In the genomic region with DNA sequence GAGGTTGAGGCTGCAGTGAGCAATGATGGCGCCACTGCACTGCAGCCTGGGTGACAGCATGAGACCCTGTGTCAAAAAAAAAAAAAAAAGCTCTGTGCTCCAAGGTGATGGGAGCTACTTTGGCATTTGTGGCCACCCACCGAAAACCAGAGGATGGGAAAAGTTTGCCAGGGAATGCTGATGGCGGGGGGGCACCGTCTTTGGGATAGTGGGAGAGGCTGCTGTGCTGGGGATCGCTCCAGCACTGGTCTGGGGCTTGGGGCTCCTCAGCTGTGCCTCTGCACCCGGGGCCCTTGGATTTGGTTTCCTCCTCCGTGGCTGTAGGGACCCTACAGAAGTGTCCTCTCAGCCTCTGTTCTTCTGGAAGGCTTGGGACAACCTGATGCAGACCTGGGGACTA, we compare ENCODE assay signal across 18 cellular contexts. TPM values are rescaled to one million over a fixed set of nuclear protein-coding genes. Genes with fewer than 3 reads are reported as not detected.
A peak's percentile ranks its signal among the peaks of the same experiment; 100 is the strongest.
DNase-seq lines count a peak whose midpoint lies in the region; ATAC-seq and TF ChIP-seq lines count a peak whose summit lies in the region.
"Had no signal": no experiment of that assay in that cellular context is flagged by ENCODE, and none has a peak within 500 bp of the region (broad histone marks: within the 10 kb centered on the region; RNA-seq: fewer than 3 reads in every experiment).

No MANE protein-coding gene starts in this region.

- no peak overlapping the region for H3K4me3 ChIP-seq in endodermal cell (ENCODE audit: low read length)
- no peak overlapping the region for H3K4me3 ChIP-seq in sigmoid colon
- H3K4me3 ChIP-seq: A549 had no signal

- WGBS in endodermal cell (ENCODE audit: insufficient coverage in 1 of 2, insufficient read length in 1 of 2), 2 experiments = 92 to 93% methylated on average over 3 to 7 of the region's 7 CpGs
- 79 to 84% methylated on average over 7 of the region's 7 CpGs for WGBS in sigmoid colon, 2 donors

- no peaks in the 10 kb centered on the region for H3K9me3 ChIP-seq in endodermal cell (ENCODE audit: control insufficient read depth, low read length)
- no peaks in the 10 kb centered on the region for H3K9me3 ChIP-seq in sigmoid colon
- H3K9me3 ChIP-seq: A549, Caco-2 had no signal

- H3K4me1 ChIP-seq in endodermal cell (ENCODE audit: control insufficient read depth, insufficient read depth, low read length) (no peaks in the 10 kb centered on the region), sigmoid colon (no peaks in the 10 kb centered on the region)
- H3K4me1 ChIP-seq: A549, Caco-2 had no signal

- intact Hi-C loops in CD14-positive monocyte (cut with micrococcal nuclease) (no loop called here), sigmoid colon (cut with DNase I) (no loop called here)

- H3K4me1 Mint-ChIP-seq in CD14-positive monocyte (peaks cover 2% of the 10 kb centered on the region), endodermal cell (no peaks in the 10 kb centered on the region), HFFc6 (ENCODE audit: low read depth) (peaks cover 8% of the 10 kb centered on the region)
- H3K4me1 Mint-ChIP-seq: CD8-positive, alpha-beta memory T cell had no signal

- H3K27ac ChIP-seq in endodermal cell (ENCODE audit: low read depth, low read length) (no peak overlapping the region), sigmoid colon (no peak overlapping the region)
- H3K27ac ChIP-seq: A549 had no signal

- H3K27me3 ChIP-seq in endodermal cell (ENCODE audit: control insufficient read depth, insufficient read depth, low read length, poor library complexity, severe bottlenecking) (no peaks in the 10 kb centered on the region), sigmoid colon (peaks cover 0 to 27% (median 13%) of the 10 kb centered on the region in 3 donors)

- H3K9ac ChIP-seq in endodermal cell (ENCODE audit: extremely low read depth, low read length, poor library complexity, severe bottlenecking) = no peak overlapping the region

- no peak for TF ChIP-seq EP300 in sigmoid colon (IDR thresholded peaks at IDR 0.05)

- no peaks in the 10 kb centered on the region for H3K9me3 Mint-ChIP-seq in CD14-positive monocyte
- no peaks in the 10 kb centered on the region for H3K9me3 Mint-ChIP-seq in endodermal cell
- no peaks in the 10 kb centered on the region for H3K9me3 Mint-ChIP-seq in HFFc6

- no peak for ATAC-seq in GM19452 (IDR thresholded peaks at IDR 0.05; ENCODE audit: unreplicated experiment)
- ATAC-seq: HCT116 had no signal

- H3K4me3 Mint-ChIP-seq in CD14-positive monocyte (no peak overlapping the region), endodermal cell (no peak overlapping the region), HFFc6 (no peak overlapping the region)
- H3K4me3 Mint-ChIP-seq: CD8-positive, alpha-beta memory T cell had no signal

- no peak for TF ChIP-seq CTCF in CD14-positive monocyte (IDR thresholded peaks at IDR 0.05)
- TF ChIP-seq CTCF in endodermal cell (conservative IDR thresholded peaks at IDR 0.05) = no peak
- TF ChIP-seq CTCF in sigmoid colon (IDR thresholded peaks at IDR 0.05) = no peak
- no peak for TF ChIP-seq CTCF in HFFc6 (IDR thresholded peaks at IDR 0.05)

- H3K36me3 Mint-ChIP-seq in CD14-positive monocyte (no peaks in the 10 kb centered on the region), endodermal cell (ENCODE audit: low read depth) (no peaks in the 10 kb centered on the region), HFFc6 (ENCODE audit: low read depth) (no peaks in the 10 kb centered on the region)

- H3K36me3 ChIP-seq in endodermal cell (ENCODE audit: control insufficient read depth, insufficient read depth, low read length) (no peaks in the 10 kb centered on the region), sigmoid colon (no peaks in the 10 kb centered on the region)

- H3K27me3 Mint-ChIP-seq in CD14-positive monocyte (ENCODE audit: low read depth in 3 of 3) (peaks cover 3 to 18% (median 6%) of the 10 kb centered on the region in 3 donors), endodermal cell (ENCODE audit: insufficient read depth) (no peaks in the 10 kb centered on the region), HFFc6 (ENCODE audit: insufficient read depth) (peaks cover 36% of the 10 kb centered on the region)

- TF ChIP-seq POLR2A in sigmoid colon (IDR thresholded peaks at IDR 0.05) = no peak

- peak; percentile 20 for DNase-seq in CD14-positive monocyte (ENCODE audit: low spot score)
- peak; percentile 12 for DNase-seq in D341Med (ENCODE audit: low spot score)
- peak; percentile 22 for DNase-seq in endodermal cell
- peak; percentile 34 for DNase-seq in sigmoid colon
- DNase-seq in AML-193 (lab: John Stamatoyannopoulos, UW) = no peak
- no peak for DNase-seq in HFFc6
- DNase-seq: DMS53, GF-D8, IMR-90 had no signal

- no peak overlapping the region for H3K27ac Mint-ChIP-seq in CD14-positive monocyte
- H3K27ac Mint-ChIP-seq in endodermal cell = no peak overlapping the region
- no peak overlapping the region for H3K27ac Mint-ChIP-seq in HFFc6
- H3K27ac Mint-ChIP-seq: CD8-positive, alpha-beta memory T cell had no signal

RNA-seq across cellular contexts. Expression of gene RAMP3, which starts 11.7 kb away (rescaled TPM):
- not detected for polyA plus RNA-seq in CD14-positive monocyte
- total RNA-seq in endodermal cell = not detected
- not detected for polyA plus RNA-seq in endodermal cell (2013, experiment 1 of 2)
- polyA plus RNA-seq in endodermal cell (2013, experiment 2 of 2) = not detected
- 10 to 100 TPM; 18.4 to 57.8 (median 33.7) TPM for total RNA-seq in sigmoid colon
- 10 to 100 TPM in 1 of 3 donors, 1 to 10 TPM in 2; 2.5 to 26.0 (median 4.8) TPM for polyA plus RNA-seq in sigmoid colon
- total RNA-seq in HFFc6 (2021; fragmentation: NEBNext Ultra II Directional; extraction: Animal tissue kit (Norgen Biotek cat#: 25700)) = not detected
- total RNA-seq: Caco-2; CD8-positive, alpha-beta memory T cell; H4; HT-29; IMR-90 had no signal
- polyA plus RNA-seq: A549; AG04450; BJ; CD8-positive, alpha-beta memory T cell; IMR-90 had no signal

RNA-seq across cellular contexts. Expression of gene TBRG4, which starts 34.4 kb away (rescaled TPM):
- polyA plus RNA-seq in CD14-positive monocyte = 10 to 100 TPM; 32.7 to 38.4 TPM
- total RNA-seq in endodermal cell = 10 to 100 TPM; 66.7 to 95.9 TPM
- 52.1 TPM for polyA plus RNA-seq in endodermal cell (2013, experiment 1 of 2)
- polyA plus RNA-seq in endodermal cell (2013, experiment 2 of 2) = 54.2 TPM
- 10 to 100 TPM; 40.3 to 57.1 (median 46.8) TPM for total RNA-seq in sigmoid colon
- 10 to 100 TPM; 31.8 to 80.1 (median 44.6) TPM for polyA plus RNA-seq in sigmoid colon
- 10 to 100 TPM; 53.8 to 68.1 (median 61.2) TPM for total RNA-seq in HFFc6 (2021; fragmentation: NEBNext Ultra II Directional; extraction: Animal tissue kit (Norgen Biotek cat#: 25700))

RNA-seq across cellular contexts. Expression of gene NACAD, which starts 57.1 kb away (rescaled TPM):
- polyA plus RNA-seq in CD14-positive monocyte (not detected), sigmoid colon (1 to 10 TPM in 1 of 3 donors, under 1 TPM in 2; 0.23 to 1.9 (median 0.60) TPM)
- total RNA-seq in endodermal cell (1 to 10 TPM; 5.8 to 6.7 TPM), sigmoid colon (1 to 10 TPM; 3.2 to 8.9 (median 4.9) TPM)
- polyA plus RNA-seq in endodermal cell (2013, experiment 1 of 2) = 25.0 TPM
- 21.5 TPM for polyA plus RNA-seq in endodermal cell (2013, experiment 2 of 2)
- 10 to 100 TPM in 2 of 6 experiments, 1 to 10 TPM in 4; 5.5 to 10.5 (median 9.6) TPM for total RNA-seq in HFFc6 (2021; fragmentation: NEBNext Ultra II Directional; extraction: Animal tissue kit (Norgen Biotek cat#: 25700))

Comparison
In these comparisons a context has a peak if more than half of its experiments do, and no peak if none do; other contexts are left out.
1. DNase-seq: peak in CD14-positive monocyte (single experiment), D341Med (single experiment), endodermal cell (single experiment) and sigmoid colon (single experiment); none in AML-193 (0 of 2) and HFFc6 (single experiment).
2. RNA of gene RAMP3, which starts 11.7 kb away (total RNA-seq): 18.4 to 57.8 TPM in sigmoid colon; not detected in endodermal cell and not detected in HFFc6; every median in the first group is over 10 times any median in the second.